8 cellular contexts compared by ENCODE assay signal in the genomic region with DNA sequence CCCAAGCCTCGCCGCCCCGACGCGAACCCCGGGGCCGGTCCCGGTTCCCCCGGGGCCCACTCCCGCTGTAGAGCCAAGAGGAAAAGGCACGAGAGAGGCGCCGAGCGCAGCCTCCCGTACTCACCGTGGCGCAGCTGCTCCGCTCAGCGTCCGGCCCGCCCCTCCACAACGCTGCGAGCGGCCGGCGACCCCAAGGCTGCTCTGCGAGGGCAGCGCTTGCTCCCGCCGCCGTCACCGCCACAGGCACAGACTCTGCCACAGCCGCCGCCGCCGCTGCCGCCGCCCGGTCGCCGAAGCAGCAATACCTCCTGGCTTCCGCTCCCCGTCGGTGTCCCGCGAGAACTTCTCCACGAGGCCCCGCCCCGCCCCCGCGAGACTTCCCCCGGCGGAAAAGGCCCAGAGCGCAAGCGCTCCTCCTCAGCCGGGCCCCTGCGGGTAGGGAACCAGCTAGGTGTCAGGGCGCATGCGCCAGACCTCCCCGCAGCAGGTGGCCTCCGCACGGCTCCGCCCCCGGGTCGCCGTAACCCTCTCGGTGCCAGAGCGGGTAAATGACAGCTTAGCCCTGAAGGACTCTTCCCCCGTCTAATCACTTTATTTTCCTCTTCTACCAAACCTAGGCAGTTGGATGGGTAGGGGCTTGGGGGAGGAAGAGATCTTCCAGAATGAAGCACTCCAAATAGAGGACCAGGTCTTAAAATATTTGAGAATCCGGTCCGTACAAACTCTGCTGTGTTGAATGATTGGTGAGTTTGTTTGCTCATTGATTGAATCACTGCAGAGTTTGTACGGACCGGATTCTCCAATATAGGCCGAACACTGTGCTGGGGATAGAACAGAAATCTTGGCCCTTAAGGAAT. TPM values are rescaled to one million over a fixed set of nuclear protein-coding genes. Genes with fewer than 3 reads are reported as not detected.
DNase-seq lines count a peak whose midpoint lies in the region; ATAC-seq and TF ChIP-seq lines count a peak whose summit lies in the region.

A gene (minus strand): TSS at position 314 of the 857 bp plus-strand sequence. CDS start 12,050 bp downstream, outside the sequence.

- H3K36me3 ChIP-seq in esophagus squamous epithelium, result no peaks in the 10 kb centered on the region

- peaks cover 5 to 44% (median 27%) of the 10 kb centered on the region in 3 donors for H3K4me1 ChIP-seq in esophagus squamous epithelium

- 1% methylated on average over 6 to 16 of the region's 74 CpGs for WGBS in esophagus squamous epithelium, 2 donors

- TF ChIP-seq CTCF in esophagus squamous epithelium (IDR thresholded peaks at IDR 0.05), result peak in 2 of 6 experiments; percentile 7 to 48

- H3K27ac ChIP-seq in esophagus squamous epithelium, result peak within 1 kb of the TSS; percentile 93 to 97 (median 96)

- no peaks in the 10 kb centered on the region for H3K9me3 ChIP-seq in esophagus squamous epithelium

- peak within 1 kb of the TSS; percentile 90 to 96 (median 93) for H3K4me3 ChIP-seq in esophagus squamous epithelium

- ATAC-seq in GM21825 (IDR thresholded peaks at IDR 0.05; ENCODE audit: unreplicated experiment), result peak; percentile 71

- peak in 3 of 4 donors; percentile 58 to 94 (median 90) for TF ChIP-seq POLR2A in esophagus squamous epithelium (IDR thresholded peaks at IDR 0.05)

- H3K27me3 ChIP-seq in esophagus squamous epithelium, result no peaks in the 10 kb centered on the region

- intact Hi-C loops in esophagus squamous epithelium (cut with DNase I), result no loop called here

- peak; percentile 99 for DNase-seq in DMS53 (lab: John Stamatoyannopoulos, UW)
- peak; percentile 98 for DNase-seq in Kasumi-1 (lab: John Stamatoyannopoulos, UW)
- DNase-seq in RKO (ENCODE audit: low spot score), result peak; percentile 96
- DNase-seq in activated T-helper 1 cell treated with Interleukin-2 at 50 U/mL for 16 hours (ENCODE audit: low read depth), result peak; percentile 100
- DNase-seq in esophagus squamous epithelium (lab: John Stamatoyannopoulos, UW), result peak; percentile 92
- peak; percentile 96 for DNase-seq in myocyte (ENCODE audit: low read depth)
- DNase-seq in stimulated activated CD8-positive, alpha-beta memory T cell treated with anti-CD3 and anti-CD28 coated beads, Interleukin-7, amount 100 ng/mL, for 4 hours (ENCODE audit: low read depth in 2 of 2), result peak; percentile 99 to 100

RNA-seq across cellular contexts. Expression of the gene that starts here (rescaled TPM):
- total RNA-seq in esophagus squamous epithelium, result 100 to 1,000 TPM in 2 of 4 donors, 10 to 100 TPM in 2; 58.9 to 128 (median 107) TPM
- total RNA-seq in myocyte, result 125 and 138 TPM in 2 replicates
- 109 TPM for polyA plus RNA-seq in myocyte (2012)

Comparison
In these comparisons a context has a peak if more than half of its experiments do, and no peak if none do; other contexts are left out.
1. Peak in every context shown above with its lines: DNase-seq, ATAC-seq, H3K4me3 ChIP-seq and H3K27ac ChIP-seq.